9 cellular contexts compared by ENCODE assay signal in genomic region chr17:16987830-16988601, GRCh38. TPM values are rescaled to one million over a fixed set of nuclear protein-coding genes. Genes with fewer than 3 reads are reported as not detected.
DNase-seq lines count a peak whose midpoint lies in the region; ATAC-seq, FAIRE-seq and TF ChIP-seq lines count a peak whose summit lies in the region.
"Had no signal": no experiment of that assay in that cellular context is flagged by ENCODE, and none has a peak within 500 bp of the region (broad histone marks: within the 10 kb centered on the region; RNA-seq: fewer than 3 reads in every experiment).

No MANE protein-coding gene starts in this region.

- H3K9me1 ChIP-seq in K562 (ENCODE audit: control insufficient read depth, insufficient read depth, low read length): no peaks in the 10 kb centered on the region

- no peak for TF ChIP-seq RAD21 in K562 (CRISPR knock-in tag; conservative IDR thresholded peaks at IDR 0.05 in 1 of 2, IDR thresholded peaks at IDR 0.05 in 1 of 2)
- TF ChIP-seq RAD21 in HepG2 (CRISPR knock-in tag; IDR thresholded peaks at IDR 0.05): no peak

- H3K27ac Mint-ChIP-seq in CD8-positive, alpha-beta T cell: peak overlapping the region; percentile 89

- peaks cover 41% of the 10 kb centered on the region for H3K4me1 ChIP-seq in CD8-positive, alpha-beta T cell (ENCODE audit: insufficient read depth, low read length)
- H3K4me1 ChIP-seq in K562 (replicated peaks in 1 of 2; ENCODE audit: control insufficient read depth in 2 of 2, insufficient read depth in 2 of 2, low read length in 2 of 2): peaks cover 0 to 4% of the 10 kb centered on the region in 2 experiments; a peak in 3 of 5 replicates
- H3K4me1 ChIP-seq in HepG2 (ENCODE audit: insufficient read depth, low read length): no peaks in the 10 kb centered on the region

- no peaks in the 10 kb centered on the region for H3K9me3 Mint-ChIP-seq in CD8-positive, alpha-beta T cell

- no peak for TF ChIP-seq CTCF in CD8-positive, alpha-beta T cell (IDR thresholded peaks at IDR 0.05)
- no peak for TF ChIP-seq CTCF in K562 (IDR thresholded peaks at IDR 0.05 in 2 of 3, conservative IDR thresholded peaks at IDR 0.05 in 1 of 3; ENCODE audit: insufficient read depth in 2 of 3, low read depth in 1 of 3, low read length in 3 of 3)
- no peak for TF ChIP-seq CTCF in HepG2 (CRISPR knock-in tag; IDR thresholded peaks at IDR 0.05)

- no peaks in the 10 kb centered on the region for H3K9me3 ChIP-seq in CD8-positive, alpha-beta T cell (ENCODE audit: low read length)
- H3K9me3 ChIP-seq in K562 (replicated peaks; ENCODE audit: control insufficient read depth, insufficient read depth, low read depth, low read length): no peaks in the 10 kb centered on the region
- H3K9me3 ChIP-seq in HepG2 (ENCODE audit: low read length): no peaks in the 10 kb centered on the region

- H3K36me3 Mint-ChIP-seq in CD8-positive, alpha-beta T cell: no peaks in the 10 kb centered on the region

- H2AFZ ChIP-seq in K562 (ENCODE audit: low read depth, low read length): no peak overlapping the region
- H2AFZ ChIP-seq in HepG2 (ENCODE audit: low read length): no peak overlapping the region

- in situ Hi-C loops in K562 (cut with MboI) (loop anchor here (25.0 kb wide), 1 partner anchor 649 kb away; no protein-coding TSS in a partner anchor), HepG2 (cut with HindIII; ENCODE audit: extremely low pct_ligation_motif_present, low pct_unique_long_range_greater_than_20kb) (loop anchor here (5.0 kb wide), 1 partner anchor 66 kb away; no protein-coding TSS in a partner anchor)

- H3K27me3 Mint-ChIP-seq in CD8-positive, alpha-beta T cell (ENCODE audit: low read depth): no peaks in the 10 kb centered on the region

- no peaks in the 10 kb centered on the region for H3K27me3 ChIP-seq in CD8-positive, alpha-beta T cell (ENCODE audit: insufficient read depth, low read length)
- H3K27me3 ChIP-seq in K562 (ENCODE audit: control insufficient read depth in 2 of 2, insufficient read depth in 2 of 2, low read length in 2 of 2): peaks cover 2 to 28% of the 10 kb centered on the region in 2 experiments; a peak in 3 of 5 replicates
- H3K27me3 ChIP-seq in HepG2 (ENCODE audit: control insufficient read depth in 1 of 2, insufficient read depth in 2 of 2, low read length in 2 of 2): peaks cover 0 to 10% of the 10 kb centered on the region in 2 experiments; a peak in 3 of 5 replicates

- WGBS in K562 (ENCODE audit: insufficient coverage, low coverage, missing lambda C conversion rate): 0% methylated on average over 9 of the region's 11 CpGs
- 19% methylated on average over 8 of the region's 11 CpGs for whole genome bisulfite sequencing in HepG2 (ENCODE audit: low lambda C conversion rate)

- H3K36me3 ChIP-seq in CD8-positive, alpha-beta T cell (ENCODE audit: insufficient read depth, low read length): no peaks in the 10 kb centered on the region
- H3K36me3 ChIP-seq in K562 (ENCODE audit: control insufficient read depth, insufficient read depth, low read length): no peaks in the 10 kb centered on the region
- H3K36me3 ChIP-seq in HepG2 (replicated peaks in 1 of 2; ENCODE audit: control insufficient read depth in 1 of 2, insufficient read depth in 2 of 2, low read length in 2 of 2): no peaks in the 10 kb centered on the region

- intact Hi-C loops in CD8-positive, alpha-beta T cell (cut with DNase I, micrococcal nuclease): no loop called here
- intact Hi-C loops in K562 (cut with micrococcal nuclease): no loop called here
- intact Hi-C loops in HepG2 (cut with micrococcal nuclease; ENCODE audit: unreplicated experiment): no loop called here

- DNase-seq in CD8-positive, alpha-beta T cell: peak; percentile 16 to 63 (median 35)
- DNase-seq in T1000 (lab: John Stamatoyannopoulos, UW) (peak; percentile 87), K562 (ENCODE audit: extremely low read depth in 1 of 4, low spot score in 3 of 4) (peak; percentile 24 to 35 (median 31)), HepG2 (ENCODE audit: low spot score) (no peak), D341Med (ENCODE audit: low spot score) (no peak)
- DNase-seq in stimulated activated CD8-positive, alpha-beta memory T cell treated with anti-CD3 and anti-CD28 coated beads, Interleukin-2, amount 100 ng/mL, for 48 hours (ENCODE audit: low read depth in 2 of 2): peak; percentile 33 to 42

- H3K27ac ChIP-seq in CD8-positive, alpha-beta T cell (ENCODE audit: low read depth, low read length): no peak overlapping the region
- no peak overlapping the region for H3K27ac ChIP-seq in K562 (ENCODE audit: extremely low read depth, low read depth, low read length)
- no peak overlapping the region for H3K27ac ChIP-seq in HepG2 (ENCODE audit: extremely low read length, insufficient read depth, low read length)

- CTCF ChIA-PET in CD8-positive, alpha-beta T cell (lab: Charles Lee): interaction anchor here (0.7 to 1.2 kb wide), 3 partner anchors 11 to 451 kb away, joined by 3 read pairs; no protein-coding TSS in a partner anchor
- CTCF ChIA-PET in K562 (lab: Yijun Ruan, JAX; ENCODE audit: low intra/inter-chr PET ratio) (no interaction called here), HepG2 (lab: Yijun Ruan, JAX; ENCODE audit: low intra/inter-chr PET ratio, low total read pairs) (no interaction called here)

- H3K4me2 ChIP-seq in K562 (ENCODE audit: insufficient read depth, low read length): no peak overlapping the region
- no peak overlapping the region for H3K4me2 ChIP-seq in HepG2 (ENCODE audit: low read depth, low read length)

- H4K20me1 ChIP-seq in K562 (replicated peaks; ENCODE audit: control insufficient read depth, insufficient read depth, low read length) (peaks cover 9% of the 10 kb centered on the region; the same call in 1 of the 2 replicates), HepG2 (ENCODE audit: insufficient read depth, low read length) (no peaks in the 10 kb centered on the region)

- no TSS peak for BruUV-seq in K562 (replicated peaks; lab: Mats Ljungman, UMichigan)
- BruUV-seq in HepG2 (replicated peaks; lab: Mats Ljungman, UMichigan): no TSS peak

- POLR2A ChIA-PET in CD8-positive, alpha-beta T cell (lab: Charles Lee): interaction anchor here (1.3 kb wide), 1 partner anchor 12 kb away, joined by 4 read pairs; no protein-coding TSS in a partner anchor
- POLR2A ChIA-PET in K562 (lab: Yijun Ruan, JAX) (no interaction called here), HepG2 (lab: Yijun Ruan, JAX) (no interaction called here)

- peak overlapping the region; percentile 63 for H3K4me3 Mint-ChIP-seq in CD8-positive, alpha-beta T cell

- H3K79me2 ChIP-seq in K562 (ENCODE audit: control insufficient read depth, insufficient read depth, low read length) (no peaks in the 10 kb centered on the region), HepG2 (ENCODE audit: insufficient read depth, low read length) (no peaks in the 10 kb centered on the region)

- H3K9ac ChIP-seq in K562 (ENCODE audit: insufficient read depth in 1 of 2, low read depth in 2 of 2, low read length in 2 of 2) (no peak overlapping the region), HepG2 (ENCODE audit: insufficient read depth, low read depth, low read length) (no peak overlapping the region)

- H3K4me1 Mint-ChIP-seq in CD8-positive, alpha-beta T cell (ENCODE audit: low read depth): peaks cover 31% of the 10 kb centered on the region

- peak; percentile 68 for ATAC-seq in CD8-positive, alpha-beta T cell
- peak; percentile 77 for ATAC-seq in GM19468 (IDR thresholded peaks at IDR 0.05; ENCODE audit: extremely low read depth, unreplicated experiment)
- peak; percentile 71 for ATAC-seq in HG03521 (IDR thresholded peaks at IDR 0.05; ENCODE audit: unreplicated experiment)
- ATAC-seq in K562: peak; percentile 76
- peak; percentile 24; the same call in 1 of the 3 replicates for ATAC-seq in HepG2

- no peak overlapping the region for H3K4me3 ChIP-seq in CD8-positive, alpha-beta T cell (ENCODE audit: low read depth, low read length)
- no peak overlapping the region for H3K4me3 ChIP-seq in K562
- no peak overlapping the region for H3K4me3 ChIP-seq in HepG2 (replicated peaks in 1 of 3; ENCODE audit: insufficient read depth in 1 of 3, low read depth in 2 of 3, low read length in 3 of 3)

- no peak for TF ChIP-seq EP300 in K562 (IDR thresholded peaks at IDR 0.05; ENCODE audit: low read length)
- TF ChIP-seq EP300 in HepG2 (IDR thresholded peaks at IDR 0.05; ENCODE audit: low read depth in 2 of 2, low read length in 2 of 2): no peak
- no peak for TF ChIP-seq EP300 in HepG2 (CRISPR knock-in tag; IDR thresholded peaks at IDR 0.05; ENCODE audit: borderline replicate concordance)

- no peak for FAIRE-seq in K562 (lab: Jason Lieb, UNC)
- FAIRE-seq in HepG2 (lab: Jason Lieb, UNC): no peak

- TF ChIP-seq POLR2A in K562 (conservative IDR thresholded peaks at IDR 0.05): no peak
- no peak for TF ChIP-seq POLR2A in HepG2 (IDR thresholded peaks at IDR 0.05; ENCODE audit: insufficient read depth in 1 of 2, low read depth in 2 of 2, low read length in 2 of 2)

RNA-seq across cellular contexts. Expression of gene TNFRSF13B, which starts 16.1 kb away (rescaled TPM):
- not detected for total RNA-seq in CD8-positive, alpha-beta T cell
- total RNA-seq in K562 (2011; cell fraction: chromatin; rRNA removed; ENCODE audit: low replicate concordance): not detected in 2 replicates
- not detected in 2 replicates for total RNA-seq in K562 (2011; cell fraction: nucleolus; rRNA removed)
- not detected in 2 replicates for total RNA-seq in K562 (2011; cell fraction: nucleoplasm; rRNA removed)
- not detected in 2 replicates for total RNA-seq in K562 (2014; rRNA removed)
- total RNA-seq in K562 (2014; rRNA removed; fragmentation: Illumina TruSeq; extraction: Trizol): not detected in 2 replicates
- not detected in 2 replicates for total RNA-seq in K562 (2015; rRNA removed; fragmentation: Illumina TruSeq; extraction: Trizol)
- total RNA-seq in K562 (2021): 0.31 TPM in 1 of 2 replicates, not detected in the other
- not detected in 2 replicates for polyA plus RNA-seq in K562 (2011; rRNA removed)
- not detected in 2 replicates for polyA plus RNA-seq in K562 (2011; cell fraction: cytosol; rRNA removed)
- not detected in 2 replicates for polyA plus RNA-seq in K562 (2011; cell fraction: nucleus; rRNA removed)
- 0.11 TPM in 1 of 2 replicates, not detected in the other for polyA plus RNA-seq in K562 (2012)
- polyA plus RNA-seq in K562 (2014; fragmentation: Illumina TruSeq; extraction: Trizol): not detected in 2 replicates
- not detected for polyA plus RNA-seq in K562 (2014; fragmentation: Nextera tagmentation; extraction: Ambion mirVana)
- polyA plus RNA-seq in K562 (2014; rRNA removed): not detected in 2 replicates
- not detected in 2 replicates for polyA minus RNA-seq in K562 (2011; rRNA and poly(A)+ RNA removed)
- not detected in 2 replicates for polyA minus RNA-seq in K562 (2011; cell fraction: cytosol; rRNA and poly(A)+ RNA removed)
- polyA minus RNA-seq in K562 (2011; cell fraction: nucleus; rRNA and poly(A)+ RNA removed): not detected in 2 replicates
- not detected in 2 replicates for total RNA-seq in HepG2 (2016; rRNA removed; fragmentation: Illumina TruSeq; extraction: Trizol)
- total RNA-seq in HepG2 (2016; cell fraction: cytosol; rRNA removed; fragmentation: Illumina TruSeq; extraction: Trizol; ENCODE audit: low read depth): not detected in 2 replicates
- total RNA-seq in HepG2 (2016; cell fraction: insoluble cytoplasmic fraction; rRNA removed; fragmentation: Illumina TruSeq; extraction: Trizol): not detected in 2 replicates
- total RNA-seq in HepG2 (2016; cell fraction: membrane; rRNA removed; fragmentation: Illumina TruSeq; extraction: Trizol): not detected in 2 replicates
- not detected in 2 replicates for total RNA-seq in HepG2 (2016; cell fraction: nucleus; rRNA removed; fragmentation: Illumina TruSeq; extraction: Trizol)
- not detected in 2 replicates for polyA plus RNA-seq in HepG2 (2011; rRNA removed)
- not detected in 2 replicates for polyA plus RNA-seq in HepG2 (2011; cell fraction: cytosol; rRNA removed)
- not detected in 2 replicates for polyA plus RNA-seq in HepG2 (2011; cell fraction: nucleus; rRNA removed)
- not detected in 2 replicates for polyA plus RNA-seq in HepG2 (2012)
- not detected in 2 replicates for polyA plus RNA-seq in HepG2 (2016; cell fraction: cytosol; fragmentation: Illumina TruSeq; extraction: Trizol; ENCODE audit: low read depth)
- polyA plus RNA-seq in HepG2 (2016; cell fraction: insoluble cytoplasmic fraction; fragmentation: Illumina TruSeq; extraction: Trizol; ENCODE audit: low read depth): not detected in 2 replicates
- not detected in 2 replicates for polyA plus RNA-seq in HepG2 (2016; cell fraction: membrane; fragmentation: Illumina TruSeq; extraction: Trizol; ENCODE audit: low read depth)
- polyA plus RNA-seq in HepG2 (2016; cell fraction: nucleus; fragmentation: Illumina TruSeq; extraction: Trizol; ENCODE audit: insufficient read depth, low read depth): not detected in 2 replicates
- polyA minus RNA-seq in HepG2 (2011; rRNA and poly(A)+ RNA removed; ENCODE audit: low replicate concordance): 0.09 TPM in 1 of 2 replicates, not detected in the other
- polyA minus RNA-seq in HepG2 (2011; cell fraction: cytosol; rRNA and poly(A)+ RNA removed): not detected in 2 replicates
- not detected in 2 replicates for polyA minus RNA-seq in HepG2 (2011; cell fraction: nucleus; rRNA and poly(A)+ RNA removed)
- total RNA-seq: T-helper 2 cell treated with Interferon-gamma antibody and Interleukin-4, amounts not matched to agents 100 ng/mL and 5 ng/mL, for 36 hours had no signal

RNA-seq across cellular contexts. Expression of gene MPRIP, which starts 54.2 kb away (rescaled TPM):
- 100 to 1,000 TPM; 146 to 149 TPM for total RNA-seq in CD8-positive, alpha-beta T cell
- 73.2 and 115 TPM in 2 replicates for total RNA-seq in K562 (2011; cell fraction: chromatin; rRNA removed; ENCODE audit: low replicate concordance)
- total RNA-seq in K562 (2011; cell fraction: nucleolus; rRNA removed): 49.1 and 50.7 TPM in 2 replicates
- 59.9 and 61.7 TPM in 2 replicates for total RNA-seq in K562 (2011; cell fraction: nucleoplasm; rRNA removed)
- total RNA-seq in K562 (2014; rRNA removed) (49.0 and 70.2 TPM in 2 replicates), K562 (2014; rRNA removed; fragmentation: Illumina TruSeq; extraction: Trizol) (29.2 and 33.4 TPM in 2 replicates), K562 (2015; rRNA removed; fragmentation: Illumina TruSeq; extraction: Trizol) (41.3 and 41.8 TPM in 2 replicates), K562 (2021) (71.0 and 72.6 TPM in 2 replicates), HepG2 (2016; rRNA removed; fragmentation: Illumina TruSeq; extraction: Trizol) (43.6 and 50.2 TPM in 2 replicates)
- polyA plus RNA-seq in K562 (2011; rRNA removed) (22.8 and 28.6 TPM in 2 replicates), K562 (2014; fragmentation: Illumina TruSeq; extraction: Trizol) (28.7 and 30.1 TPM in 2 replicates), K562 (2014; fragmentation: Nextera tagmentation; extraction: Ambion mirVana) (10 to 100 TPM; 10.0 to 10.1 TPM), K562 (2014; rRNA removed) (32.0 and 37.6 TPM in 2 replicates), HepG2 (2011; rRNA removed) (42.9 and 52.4 TPM in 2 replicates)
- polyA plus RNA-seq in K562 (2011; cell fraction: cytosol; rRNA removed): 21.1 and 26.2 TPM in 2 replicates
- polyA plus RNA-seq in K562 (2011; cell fraction: nucleus; rRNA removed): 35.5 and 45.4 TPM in 2 replicates
- 36.3 and 45.7 TPM in 2 replicates for polyA plus RNA-seq in K562 (2012)
- polyA minus RNA-seq in K562 (2011; rRNA and poly(A)+ RNA removed): 30.8 and 32.1 TPM in 2 replicates
- 20.0 and 30.2 TPM in 2 replicates for polyA minus RNA-seq in K562 (2011; cell fraction: cytosol; rRNA and poly(A)+ RNA removed)
- 21.0 and 28.3 TPM in 2 replicates for polyA minus RNA-seq in K562 (2011; cell fraction: nucleus; rRNA and poly(A)+ RNA removed)
- total RNA-seq in HepG2 (2016; cell fraction: cytosol; rRNA removed; fragmentation: Illumina TruSeq; extraction: Trizol; ENCODE audit: low read depth): 15.5 and 22.4 TPM in 2 replicates
- total RNA-seq in HepG2 (2016; cell fraction: insoluble cytoplasmic fraction; rRNA removed; fragmentation: Illumina TruSeq; extraction: Trizol): 35.4 and 49.2 TPM in 2 replicates
- 44.2 and 45.8 TPM in 2 replicates for total RNA-seq in HepG2 (2016; cell fraction: membrane; rRNA removed; fragmentation: Illumina TruSeq; extraction: Trizol)
- total RNA-seq in HepG2 (2016; cell fraction: nucleus; rRNA removed; fragmentation: Illumina TruSeq; extraction: Trizol): 44.0 and 52.2 TPM in 2 replicates
- 27.7 and 33.6 TPM in 2 replicates for polyA plus RNA-seq in HepG2 (2011; cell fraction: cytosol; rRNA removed)
- polyA plus RNA-seq in HepG2 (2011; cell fraction: nucleus; rRNA removed): 64.4 and 73.7 TPM in 2 replicates
- 45.3 and 47.7 TPM in 2 replicates for polyA plus RNA-seq in HepG2 (2012)
- 21.2 and 23.7 TPM in 2 replicates for polyA plus RNA-seq in HepG2 (2016; cell fraction: cytosol; fragmentation: Illumina TruSeq; extraction: Trizol; ENCODE audit: low read depth)
- polyA plus RNA-seq in HepG2 (2016; cell fraction: insoluble cytoplasmic fraction; fragmentation: Illumina TruSeq; extraction: Trizol; ENCODE audit: low read depth): 54.0 and 64.3 TPM in 2 replicates
- polyA plus RNA-seq in HepG2 (2016; cell fraction: membrane; fragmentation: Illumina TruSeq; extraction: Trizol; ENCODE audit: low read depth): 40.8 and 46.7 TPM in 2 replicates
- polyA plus RNA-seq in HepG2 (2016; cell fraction: nucleus; fragmentation: Illumina TruSeq; extraction: Trizol; ENCODE audit: insufficient read depth, low read depth): 98.9 and 100 TPM in 2 replicates
- 85.4 and 275 TPM in 2 replicates for polyA minus RNA-seq in HepG2 (2011; rRNA and poly(A)+ RNA removed; ENCODE audit: low replicate concordance)
- 31.4 and 37.0 TPM in 2 replicates for polyA minus RNA-seq in HepG2 (2011; cell fraction: cytosol; rRNA and poly(A)+ RNA removed)
- polyA minus RNA-seq in HepG2 (2011; cell fraction: nucleus; rRNA and poly(A)+ RNA removed): 58.5 and 70.9 TPM in 2 replicates

Comparison
In these comparisons a context has a peak if more than half of its experiments do, and no peak if none do; other contexts are left out.
1. ATAC-seq: peak in every context shown above with its lines; median percentile 77 in GM19468; 76 in K562; 71 in HG03521; 68 in CD8-positive, alpha-beta T cell; 24 in HepG2.
2. DNase-seq: peak in CD8-positive, alpha-beta T cell (7 of 7), T1000 (single experiment), K562 (4 of 4) and stimulated activated CD8-positive, alpha-beta memory T cell treated with anti-CD3 and anti-CD28 coated beads, Interleukin-2, amount 100 ng/mL, for 48 hours (2 of 2); none in HepG2 (single experiment) and D341Med (single experiment).